Comparison of ENCODE assay signal across 1 cellular context in genomic region chr5:134504629-134505300, GRCh38.
TF ChIP-seq lines count a peak whose summit lies in the region.

No MANE protein-coding gene starts in this region.

TF ChIP-seq in H1, 55 proteins besides CTCF, POLR2A, EP300 and RAD21:
- TF ChIP-seq TEAD4 (IDR thresholded peaks at IDR 0.05; ENCODE audit: low read depth, low read length) (no peak), GABPA (IDR thresholded peaks at IDR 0.05; ENCODE audit: borderline replicate concordance, insufficient read depth, low read length) (no peak), JUND (IDR thresholded peaks at IDR 0.05; ENCODE audit: low read length) (no peak), ASH2L (IDR thresholded peaks at IDR 0.05; ENCODE audit: low read length) (no peak), CBX8 (IDR thresholded peaks at IDR 0.05; ENCODE audit: borderline replicate concordance, low read depth, low read length) (no peak), POU5F1 (IDR thresholded peaks at IDR 0.05; ENCODE audit: low read depth, low read length) (no peak)
- TF ChIP-seq, protein P1, sequence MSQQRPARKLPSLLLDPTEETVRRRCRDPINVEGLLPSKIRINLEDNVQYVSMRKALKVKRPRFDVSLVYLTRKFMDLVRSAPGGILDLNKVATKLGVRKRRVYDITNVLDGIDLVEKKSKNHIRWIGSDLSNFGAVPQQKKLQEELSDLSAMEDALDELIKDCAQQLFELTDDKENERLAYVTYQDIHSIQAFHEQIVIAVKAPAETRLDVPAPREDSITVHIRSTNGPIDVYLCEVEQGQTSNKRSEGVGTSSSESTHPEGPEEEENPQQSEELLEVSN (IDR thresholded peaks at IDR 0.05), result no peak
